1 cellular context compared by ENCODE assay signal in genomic region chr12:122495258-122495657, GRCh38.
TF ChIP-seq lines count a peak whose summit lies in the region.

No MANE protein-coding gene starts in this region.

TF ChIP-seq in HepG2, 621 proteins besides CTCF, POLR2A, EP300 and RAD21:
- TF ChIP-seq ZNF326 (CRISPR knock-in tag; IDR thresholded peaks at IDR 0.05; ENCODE audit: borderline replicate concordance) (no peak), ZBTB33 (CRISPR knock-in tag; IDR thresholded peaks at IDR 0.05) (peak; percentile 15; the same call in 1 of the 2 replicates)
